19 cellular contexts compared by ENCODE assay signal in genomic region chr7:158761945-158762344, GRCh38. TPM values are rescaled to one million over a fixed set of nuclear protein-coding genes. Genes with fewer than 3 reads are reported as not detected.
DNase-seq lines count a peak whose midpoint lies in the region; ATAC-seq, FAIRE-seq and TF ChIP-seq lines count a peak whose summit lies in the region.
"Had no signal": no experiment of that assay in that cellular context is flagged by ENCODE, and none has a peak within 500 bp of the region (broad histone marks: within the 10 kb centered on the region; RNA-seq: fewer than 3 reads in every experiment).

No MANE protein-coding gene starts in this region.

- TF ChIP-seq CTCF in CD4-positive, alpha-beta T cell (IDR thresholded peaks at IDR 0.05) = no peak
- no peak for TF ChIP-seq CTCF in CD8-positive, alpha-beta T cell (IDR thresholded peaks at IDR 0.05)

- H3K4me1 ChIP-seq in CD8-positive, alpha-beta T cell (ENCODE audit: insufficient read depth, low read length) = no peaks in the 10 kb centered on the region
- H3K4me1 ChIP-seq in naive thymus-derived CD4-positive, alpha-beta T cell (ENCODE audit: control insufficient read depth in 2 of 2, insufficient read depth in 2 of 2, low read length in 2 of 2) = no peaks in the 10 kb centered on the region

- no peak overlapping the region for H3K4me3 ChIP-seq in CD8-positive, alpha-beta T cell (ENCODE audit: low read depth, low read length)
- no peak overlapping the region for H3K4me3 ChIP-seq in naive thymus-derived CD4-positive, alpha-beta T cell (ENCODE audit: low read length)
- H3K4me3 ChIP-seq: GM12878 had no signal

- POLR2A ChIA-PET in CD4-positive, alpha-beta T cell (lab: Charles Lee) = no interaction called here
- POLR2A ChIA-PET in CD8-positive, alpha-beta T cell (lab: Charles Lee) = no interaction called here
- POLR2A ChIA-PET in naive thymus-derived CD4-positive, alpha-beta T cell (lab: Charles Lee) = interaction anchor here (0.7 kb wide), 1 partner anchor 65 kb away, joined by 3 read pairs; no protein-coding TSS in a partner anchor

- H3K27ac ChIP-seq in CD4-positive, alpha-beta T cell (ENCODE audit: low read depth, low read length) = no peak overlapping the region
- no peak overlapping the region for H3K27ac ChIP-seq in CD8-positive, alpha-beta T cell (ENCODE audit: low read depth, low read length)
- no peak overlapping the region for H3K27ac ChIP-seq in naive thymus-derived CD4-positive, alpha-beta T cell (ENCODE audit: low read depth, low read length)

- no peaks in the 10 kb centered on the region for H3K9me3 Mint-ChIP-seq in CD4-positive, alpha-beta T cell
- H3K9me3 Mint-ChIP-seq in CD8-positive, alpha-beta T cell = no peaks in the 10 kb centered on the region
- no peaks in the 10 kb centered on the region for H3K9me3 Mint-ChIP-seq in activated T-helper 17 cell treated with anti-CD3 and anti-CD28 coated beads, Interleukin-2, amount 50 U/mL, for 72 hours
- peaks cover 0 to 2% (median 0%) of the 10 kb centered on the region in 11 donors for H3K9me3 Mint-ChIP-seq in naive thymus-derived CD4-positive, alpha-beta T cell
- H3K9me3 Mint-ChIP-seq: CD8-positive, alpha-beta memory T cell; HFFc6 had no signal

- no peak for TF ChIP-seq POLR2A in GM12891 (IDR thresholded peaks at IDR 0.05; ENCODE audit: low read depth, low read length)

- no peak for DNase-seq in CD4-positive, alpha-beta T cell
- DNase-seq in CD8-positive, alpha-beta T cell = no peak
- DNase-seq in naive thymus-derived CD4-positive, alpha-beta T cell = no peak
- DNase-seq in GM12891 (ENCODE audit: insufficient read length, low spot score) (no peak), superior temporal gyrus (ENCODE audit: extremely low spot score) (no peak), NCI-H2171 treated with DMSO at 0.1 percent for 48 hours (lab: John Stamatoyannopoulos, UW) (no peak)
- DNase-seq in activated CD8-positive, alpha-beta memory T cell treated with anti-CD3 and anti-CD28 coated beads for 24 hours = no peak
- DNase-seq: CD8-positive, alpha-beta memory T cell; DND-41; HFFc6; KG1; NCI-H1417 treated with DMSO at 0.1 percent for 48 hours; NCI-H1930; NCI-H524 had no signal

- peak overlapping the region; percentile 15 for H3K27ac Mint-ChIP-seq in CD4-positive, alpha-beta T cell
- H3K27ac Mint-ChIP-seq in CD8-positive, alpha-beta T cell = peak overlapping the region; percentile 11
- peak overlapping the region; percentile 21 for H3K27ac Mint-ChIP-seq in activated T-helper 17 cell treated with anti-CD3 and anti-CD28 coated beads, Interleukin-2, amount 50 U/mL, for 72 hours
- H3K27ac Mint-ChIP-seq in naive thymus-derived CD4-positive, alpha-beta T cell = peak overlapping the region in 6 of 9 donors; percentile 22 to 87 (median 62)
- H3K27ac Mint-ChIP-seq: B cell, HFFc6 had no signal

- CTCF ChIA-PET in CD4-positive, alpha-beta T cell (lab: Charles Lee) = no interaction called here
- CTCF ChIA-PET in CD8-positive, alpha-beta T cell (lab: Charles Lee) = interaction anchor here (1.5 to 1.9 kb wide), 2 partner anchors 68 to 215 kb away, joined by 4 to 6 read pairs; partner anchors contain the start of gene ESYT2
- CTCF ChIA-PET in naive thymus-derived CD4-positive, alpha-beta T cell (lab: Charles Lee) = interaction anchor here (0.9 to 1.9 kb wide), 4 partner anchors 9 to 215 kb away, joined by 3 to 6 read pairs (median 4); no protein-coding TSS in a partner anchor

- H3K4me3 Mint-ChIP-seq in CD4-positive, alpha-beta T cell = no peak overlapping the region
- H3K4me3 Mint-ChIP-seq in CD8-positive, alpha-beta T cell = no peak overlapping the region
- no peak overlapping the region for H3K4me3 Mint-ChIP-seq in activated T-helper 17 cell treated with anti-CD3 and anti-CD28 coated beads, Interleukin-2, amount 50 U/mL, for 72 hours
- no peak overlapping the region for H3K4me3 Mint-ChIP-seq in naive thymus-derived CD4-positive, alpha-beta T cell
- H3K4me3 Mint-ChIP-seq: B cell; CD8-positive, alpha-beta memory T cell; HFFc6 had no signal

- ATAC-seq in CD4-positive, alpha-beta T cell (ENCODE audit: poor library complexity) = no peak
- no peak for ATAC-seq in CD8-positive, alpha-beta T cell
- no peak for ATAC-seq in activated T-helper 17 cell treated with anti-CD3 and anti-CD28 coated beads, Interleukin-2, amount 50 U/mL, for 72 hours (replicated peaks)
- no peak for ATAC-seq in naive thymus-derived CD4-positive, alpha-beta T cell
- ATAC-seq: GM12878 had no signal

- peaks cover 39% of the 10 kb centered on the region for H3K36me3 ChIP-seq in CD8-positive, alpha-beta T cell (ENCODE audit: insufficient read depth, low read length)
- peaks cover 12 to 81% (median 16%) of the 10 kb centered on the region in 3 experiments for H3K36me3 ChIP-seq in naive thymus-derived CD4-positive, alpha-beta T cell (ENCODE audit: control insufficient read depth in 2 of 3, insufficient read depth in 3 of 3, low read length in 3 of 3)

- peaks cover 94% of the 10 kb centered on the region for H3K36me3 Mint-ChIP-seq in CD4-positive, alpha-beta T cell (ENCODE audit: low read depth)
- peaks cover 89% of the 10 kb centered on the region for H3K36me3 Mint-ChIP-seq in CD8-positive, alpha-beta T cell
- peaks cover 91% of the 10 kb centered on the region for H3K36me3 Mint-ChIP-seq in activated T-helper 17 cell treated with anti-CD3 and anti-CD28 coated beads, Interleukin-2, amount 50 U/mL, for 72 hours (ENCODE audit: low read depth)
- H3K36me3 Mint-ChIP-seq in naive thymus-derived CD4-positive, alpha-beta T cell = peaks cover 18 to 58% (median 46%) of the 10 kb centered on the region in 5 donors

- no peak for FAIRE-seq in GM12891 (lab: Jason Lieb, UNC)
- FAIRE-seq: G401.6, GM12878, GM18507 had no signal

- intact Hi-C loops in CD4-positive, alpha-beta T cell (cut with DNase I, micrococcal nuclease) = loop anchor here in 1 of 2 experiments (5.0 kb wide), 1 partner anchor 65 kb away; the partner anchor contains the start of gene ESYT2
- intact Hi-C loops in CD8-positive, alpha-beta T cell (cut with DNase I, micrococcal nuclease) = loop anchor here in 1 of 2 experiments (1.0 kb wide), 2 partner anchors 67 to 215 kb away; partner anchors contain the start of gene ESYT2
- intact Hi-C loops in naive thymus-derived CD4-positive, alpha-beta T cell (cut with micrococcal nuclease) = loop anchor here in 1 of 2 donors (1.0 to 2.0 kb wide), 4 partner anchors 15 to 215 kb away; partner anchors contain the start of genes DYNC2I1 and ESYT2

- no peaks in the 10 kb centered on the region for H3K27me3 ChIP-seq in CD4-positive, alpha-beta T cell (ENCODE audit: control insufficient read depth, insufficient read depth, low read length)
- H3K27me3 ChIP-seq in CD8-positive, alpha-beta T cell (ENCODE audit: insufficient read depth, low read length) = no peaks in the 10 kb centered on the region
- H3K27me3 ChIP-seq in naive thymus-derived CD4-positive, alpha-beta T cell (ENCODE audit: control insufficient read depth in 2 of 2, insufficient read depth in 2 of 2, low read length in 2 of 2) = no peaks in the 10 kb centered on the region

- H3K4me1 Mint-ChIP-seq in CD4-positive, alpha-beta T cell (ENCODE audit: low read depth) = peaks cover 9% of the 10 kb centered on the region
- H3K4me1 Mint-ChIP-seq in CD8-positive, alpha-beta T cell (ENCODE audit: low read depth) = peaks cover 6% of the 10 kb centered on the region
- H3K4me1 Mint-ChIP-seq in activated T-helper 17 cell treated with anti-CD3 and anti-CD28 coated beads, Interleukin-2, amount 50 U/mL, for 72 hours = peaks cover 18% of the 10 kb centered on the region
- peaks cover 0 to 28% (median 9%) of the 10 kb centered on the region in 7 donors for H3K4me1 Mint-ChIP-seq in naive thymus-derived CD4-positive, alpha-beta T cell
- H3K4me1 Mint-ChIP-seq: B cell had no signal

- no peaks in the 10 kb centered on the region for H3K9me3 ChIP-seq in CD4-positive, alpha-beta T cell (ENCODE audit: control insufficient read depth, low read length)
- no peaks in the 10 kb centered on the region for H3K9me3 ChIP-seq in CD8-positive, alpha-beta T cell (ENCODE audit: low read length)
- no peaks in the 10 kb centered on the region for H3K9me3 ChIP-seq in naive thymus-derived CD4-positive, alpha-beta T cell (ENCODE audit: control insufficient read depth in 2 of 3, low read length in 3 of 3)

- H3K27me3 Mint-ChIP-seq in CD4-positive, alpha-beta T cell = no peaks in the 10 kb centered on the region
- no peaks in the 10 kb centered on the region for H3K27me3 Mint-ChIP-seq in CD8-positive, alpha-beta T cell (ENCODE audit: low read depth)
- H3K27me3 Mint-ChIP-seq in activated T-helper 17 cell treated with anti-CD3 and anti-CD28 coated beads, Interleukin-2, amount 50 U/mL, for 72 hours = no peaks in the 10 kb centered on the region
- no peaks in the 10 kb centered on the region for H3K27me3 Mint-ChIP-seq in naive thymus-derived CD4-positive, alpha-beta T cell
- H3K27me3 Mint-ChIP-seq: B cell; CD8-positive, alpha-beta memory T cell had no signal

TF ChIP-seq in GM12891, 5 proteins besides CTCF, POLR2A, EP300 and RAD21:
- TF ChIP-seq PAX5 (IDR thresholded peaks at IDR 0.05; ENCODE audit: insufficient read depth, low read length, severe bottlenecking) (no peak), POU2F2 (IDR thresholded peaks at IDR 0.05; ENCODE audit: low read depth, low read length) (no peak), POLR2AphosphoS5 (IDR thresholded peaks at IDR 0.05; ENCODE audit: low read depth, low read length) (no peak), TAF1 (IDR thresholded peaks at IDR 0.05; ENCODE audit: low read depth, low read length) (no peak), SPI1 (IDR thresholded peaks at IDR 0.05; ENCODE audit: low read depth, low read length) (no peak)

RNA-seq across cellular contexts. Expression of gene NCAPG2, which starts 57.3 kb away (rescaled TPM):
- 10 to 100 TPM in 1 of 2 experiments, 1 to 10 TPM in 1; 9.9 to 11.8 TPM for total RNA-seq in CD4-positive, alpha-beta T cell
- 1 to 10 TPM; 3.2 to 4.5 TPM for total RNA-seq in CD8-positive, alpha-beta T cell
- 100 to 1,000 TPM; 129 to 141 TPM for total RNA-seq in activated T-helper 17 cell treated with anti-CD3 and anti-CD28 coated beads, Interleukin-2, amount 50 U/mL, for 72 hours
- total RNA-seq in naive thymus-derived CD4-positive, alpha-beta T cell = 10 to 100 TPM in 1 of 5 experiments, 1 to 10 TPM in 4; 6.0 to 88.7 (median 8.8) TPM
- 1 to 10 TPM; 1.3 to 2.4 TPM for polyA plus RNA-seq in naive thymus-derived CD4-positive, alpha-beta T cell
- 22.0 TPM for polyA plus RNA-seq in GM12891 (2012; ENCODE audit: low read depth, missing spikeins)

Comparison
In these comparisons a context has a peak if more than half of its experiments do, and no peak if none do; other contexts are left out.
1. H3K27ac Mint-ChIP-seq: peak in every context shown above with its lines; median percentile 62 in naive thymus-derived CD4-positive, alpha-beta T cell; 21 in activated T-helper 17 cell treated with anti-CD3 and anti-CD28 coated beads, Interleukin-2, amount 50 U/mL, for 72 hours; 15 in CD4-positive, alpha-beta T cell; 11 in CD8-positive, alpha-beta T cell.